ENCODE assay signal across 9 cellular contexts in genomic region chr1:93707956-93708355, GRCh38. TPM values are rescaled to one million over a fixed set of nuclear protein-coding genes. Genes with fewer than 3 reads are reported as not detected.
DNase-seq lines count a peak whose midpoint lies in the region; ATAC-seq and TF ChIP-seq lines count a peak whose summit lies in the region.
"Had no signal": no experiment of that assay in that cellular context is flagged by ENCODE, and none has a peak within 500 bp of the region (broad histone marks: within the 10 kb centered on the region; RNA-seq: fewer than 3 reads in every experiment).

No MANE protein-coding gene starts in this region.

- DNase-seq in activated effector memory CD4-positive, alpha-beta T cell treated with anti-CD3 and anti-CD28 coated beads, Interleukin-2, amount 50 U/mL, for 16 hours = peak; percentile 79
- DNase-seq in activated effector memory CD4-positive, alpha-beta T cell treated with Interleukin-2 at 50 U/mL for 16 hours = no peak
- peak; percentile 69 for DNase-seq in activated CD8-positive, alpha-beta memory T cell treated with anti-CD3 and anti-CD28 coated beads, Interleukin-2, amount 50 U/mL, for 48 hours
- DNase-seq in stimulated activated naive CD8-positive, alpha-beta T cell treated with anti-CD3 and anti-CD28 coated beads, Interleukin-15, amount 100 ng/mL, for 72 hours = peak; percentile 30 to 48
- no peak for DNase-seq in GM23248
- no peak for DNase-seq in effector CD4-positive, alpha-beta T cell
- DNase-seq in gastrocnemius medialis = no peak

- H2AFZ ChIP-seq in GM23248 = no peak overlapping the region

- no peaks in the 10 kb centered on the region for H3K9me2 ChIP-seq in GM23248 (ENCODE audit: insufficient read depth)

- H3K4me2 ChIP-seq in GM23248 (ENCODE audit: unreplicated experiment) = no peak overlapping the region

- H3K4me3 Mint-ChIP-seq in stimulated activated naive CD8-positive, alpha-beta T cell treated with anti-CD3 and anti-CD28 coated beads, Interleukin-15, amount 100 ng/mL, for 72 hours = peak overlapping the region in 1 of 2 donors; percentile 8

- H3K36me3 ChIP-seq in GM23248 (ENCODE audit: low read depth) = no peaks in the 10 kb centered on the region
- H3K36me3 ChIP-seq in gastrocnemius medialis = no peaks in the 10 kb centered on the region

- H3K4me1 Mint-ChIP-seq in stimulated activated naive CD8-positive, alpha-beta T cell treated with anti-CD3 and anti-CD28 coated beads, Interleukin-15, amount 100 ng/mL, for 72 hours = peaks cover 35% of the 10 kb centered on the region

- no peak overlapping the region for H3K9ac ChIP-seq in GM23248

- H3K4me3 ChIP-seq in GM23248 (no peak overlapping the region), gastrocnemius medialis (no peak overlapping the region)

- intact Hi-C loops in gastrocnemius medialis (cut with DNase I; ENCODE audit: low total_unique reads) = no loop called here

- TF ChIP-seq CTCF in gastrocnemius medialis (IDR thresholded peaks at IDR 0.05 in 4 of 5, conservative IDR thresholded peaks at IDR 0.05 in 1 of 5) = no peak

- H3K27me3 ChIP-seq in GM23248 (replicated peaks; ENCODE audit: insufficient read depth) (no peaks in the 10 kb centered on the region), gastrocnemius medialis (no peaks in the 10 kb centered on the region)

- H3K27ac Mint-ChIP-seq in stimulated activated naive CD8-positive, alpha-beta T cell treated with anti-CD3 and anti-CD28 coated beads, Interleukin-15, amount 100 ng/mL, for 72 hours = no peak overlapping the region

- H3K27ac ChIP-seq in GM23248 (no peak overlapping the region), gastrocnemius medialis (no peak overlapping the region)
- H3K27ac ChIP-seq: C4-2B had no signal

- no peaks in the 10 kb centered on the region for H4K20me1 ChIP-seq in GM23248 (ENCODE audit: insufficient read depth)

- no peaks in the 10 kb centered on the region for H3K79me2 ChIP-seq in GM23248 (ENCODE audit: insufficient read depth)

- H3K9me3 Mint-ChIP-seq in stimulated activated naive CD8-positive, alpha-beta T cell treated with anti-CD3 and anti-CD28 coated beads, Interleukin-15, amount 100 ng/mL, for 72 hours = no peaks in the 10 kb centered on the region

- no peak for TF ChIP-seq POLR2A in gastrocnemius medialis (IDR thresholded peaks at IDR 0.05)

- H3K4me1 ChIP-seq in GM23248 (ENCODE audit: insufficient read depth) (peaks cover 17% of the 10 kb centered on the region; the same call in 1 of the 2 replicates), gastrocnemius medialis (peaks cover 3 to 32% of the 10 kb centered on the region in 2 donors)

- in situ Hi-C loops in GM23248 (cut with MboI) (no loop called here), gastrocnemius medialis (cut with MboI; ENCODE audit: low sequenced_read_pairs in 4 of 4) (no loop called here)

- ATAC-seq in HG03097 (IDR thresholded peaks at IDR 0.05; ENCODE audit: low FRiP score, unreplicated experiment) (peak; percentile 83), gastrocnemius medialis (no peak)
- ATAC-seq in stimulated activated naive CD8-positive, alpha-beta T cell treated with anti-CD3 and anti-CD28 coated beads, Interleukin-15, amount 100 ng/mL, for 72 hours = peak; percentile 97

- WGBS in GM23248 (ENCODE audit: low coverage in 1 of 2, low lambda C conversion rate in 2 of 2, missing lambda C conversion rate in 2 of 2), 2 experiments = 95 to 99% methylated on average over 5 of the region's 5 CpGs

- H3F3A ChIP-seq in GM23248 (ENCODE audit: insufficient read depth) = peaks cover 5% of the 10 kb centered on the region; the same call in 1 of the 2 replicates

- H3K9me3 ChIP-seq in GM23248 (ENCODE audit: low read depth) = no peaks in the 10 kb centered on the region
- H3K9me3 ChIP-seq in gastrocnemius medialis = no peaks in the 10 kb centered on the region

- peaks cover 17% of the 10 kb centered on the region for H3K27me3 Mint-ChIP-seq in stimulated activated naive CD8-positive, alpha-beta T cell treated with anti-CD3 and anti-CD28 coated beads, Interleukin-15, amount 100 ng/mL, for 72 hours

RNA-seq across cellular contexts. Expression of gene BCAR3, which starts 26.3 kb away (rescaled TPM):
- 79.5 and 83.2 TPM in 2 replicates for total RNA-seq in GM23248 (2014; rRNA removed; shearing (Covaris generic))
- polyA plus RNA-seq in GM23248 (2016; fragmentation: Nextera tagmentation; extraction: Ambion mirVana) = 62.2 and 65.1 TPM in 2 replicates
- total RNA-seq in gastrocnemius medialis = 10 to 100 TPM; 17.1 to 25.0 (median 22.9) TPM

Comparison
In these comparisons a context has a peak if more than half of its experiments do, and no peak if none do; other contexts are left out.
1. DNase-seq: peak in activated effector memory CD4-positive, alpha-beta T cell treated with anti-CD3 and anti-CD28 coated beads, Interleukin-2, amount 50 U/mL, for 16 hours (single experiment), activated CD8-positive, alpha-beta memory T cell treated with anti-CD3 and anti-CD28 coated beads, Interleukin-2, amount 50 U/mL, for 48 hours (single experiment) and stimulated activated naive CD8-positive, alpha-beta T cell treated with anti-CD3 and anti-CD28 coated beads, Interleukin-15, amount 100 ng/mL, for 72 hours (2 of 2); none in activated effector memory CD4-positive, alpha-beta T cell treated with Interleukin-2 at 50 U/mL for 16 hours (single experiment), GM23248 (single experiment), effector CD4-positive, alpha-beta T cell (single experiment) and gastrocnemius medialis (0 of 2).
2. ATAC-seq: peak in HG03097 (single experiment) and stimulated activated naive CD8-positive, alpha-beta T cell treated with anti-CD3 and anti-CD28 coated beads, Interleukin-15, amount 100 ng/mL, for 72 hours (single experiment); none in gastrocnemius medialis (0 of 2).